1 cellular context compared by ENCODE assay signal in genomic region chr3:183120538-183121215, GRCh38.
TF ChIP-seq lines count a peak whose summit lies in the region.

No MANE protein-coding gene starts in this region.

TF ChIP-seq in HepG2, 621 proteins besides CTCF, POLR2A, EP300 and RAD21:
- peak; percentile 83 for TF ChIP-seq CREB1 (IDR thresholded peaks at IDR 0.05)
- TF ChIP-seq CREB1 (CRISPR knock-in tag; IDR thresholded peaks at IDR 0.05) = no peak
- TF ChIP-seq, protein P1, sequence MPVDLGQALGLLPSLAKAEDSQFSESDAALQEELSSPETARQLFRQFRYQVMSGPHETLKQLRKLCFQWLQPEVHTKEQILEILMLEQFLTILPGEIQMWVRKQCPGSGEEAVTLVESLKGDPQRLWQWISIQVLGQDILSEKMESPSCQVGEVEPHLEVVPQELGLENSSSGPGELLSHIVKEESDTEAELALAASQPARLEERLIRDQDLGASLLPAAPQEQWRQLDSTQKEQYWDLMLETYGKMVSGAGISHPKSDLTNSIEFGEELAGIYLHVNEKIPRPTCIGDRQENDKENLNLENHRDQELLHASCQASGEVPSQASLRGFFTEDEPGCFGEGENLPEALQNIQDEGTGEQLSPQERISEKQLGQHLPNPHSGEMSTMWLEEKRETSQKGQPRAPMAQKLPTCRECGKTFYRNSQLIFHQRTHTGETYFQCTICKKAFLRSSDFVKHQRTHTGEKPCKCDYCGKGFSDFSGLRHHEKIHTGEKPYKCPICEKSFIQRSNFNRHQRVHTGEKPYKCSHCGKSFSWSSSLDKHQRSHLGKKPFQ (CRISPR knock-in tag; IDR thresholded peaks at IDR 0.05; ENCODE audit: insufficient replicate concordance) = no peak
- no peak for TF ChIP-seq POLR2G (IDR thresholded peaks at IDR 0.05; ENCODE audit: low read depth, low read length)
- peak; percentile 84 for TF ChIP-seq ATF7 (IDR thresholded peaks at IDR 0.05)
- TF ChIP-seq ATF7 (CRISPR knock-in tag; IDR thresholded peaks at IDR 0.05) = no peak
- no peak for TF ChIP-seq ZNF547 (CRISPR knock-in tag; IDR thresholded peaks at IDR 0.05)
- no peak for TF ChIP-seq ZNF672 (CRISPR knock-in tag; IDR thresholded peaks at IDR 0.05)
- no peak for TF ChIP-seq ZNF20 (CRISPR knock-in tag; IDR thresholded peaks at IDR 0.05)
